ENCODE assay signal across 26 cellular contexts in the genomic region with DNA sequence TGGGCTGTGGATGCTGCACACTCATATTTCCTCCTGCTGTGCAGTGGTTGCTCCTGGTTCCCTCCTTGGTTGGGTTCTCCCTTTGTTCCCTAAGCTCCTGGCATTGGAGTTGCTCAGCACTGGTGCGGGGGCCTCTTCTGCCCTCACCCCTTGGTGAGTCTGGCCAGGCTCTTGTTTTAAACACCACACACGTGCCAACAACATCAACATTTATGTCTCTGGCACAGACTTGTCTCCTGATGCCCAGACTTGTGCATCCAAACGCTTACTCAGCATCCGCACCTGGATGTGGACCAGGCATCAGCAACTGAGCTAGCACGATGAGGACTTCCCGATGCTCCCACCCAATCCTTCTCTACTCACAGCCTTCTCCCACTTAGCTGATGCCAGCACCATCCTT.
"Had no signal": no experiment of that assay in that cellular context is flagged by ENCODE, and none has a peak within 500 bp of the region (broad histone marks: within the 10 kb centered on the region; RNA-seq: fewer than 3 reads in every experiment).

No MANE protein-coding gene starts in this region.

- H3K36me3 ChIP-seq: esophagus squamous epithelium, heart right ventricle, lower lobe of right lung, pancreas, thoracic aorta, tibial nerve, upper lobe of left lung had no signal

- H3K4me3 ChIP-seq: esophagus squamous epithelium, heart right ventricle, lower lobe of right lung, pancreas, thoracic aorta, tibial nerve, upper lobe of left lung had no signal

- DNase-seq: cortex of kidney; effector memory CD8-positive, alpha-beta T cell; erythroblast; esophagus squamous epithelium; foreskin melanocyte; glutamatergic neuron; heart right ventricle; hypothalamus; immature natural killer cell; islet precursor cell; left ventricle myocardium superior; lower lobe of right lung; natural killer cell; occipital lobe; pancreas; retina; stimulated activated CD4-positive, alpha-beta T cell treated with anti-CD3 and anti-CD28 coated beads, Interleukin-2, amount 100 ng/mL, for 24 hours; stimulated activated CD4-positive, alpha-beta T cell treated with anti-CD3 and anti-CD28 coated beads, Interleukin-4, amount 100 ng/mL, for 24 hours; stimulated activated naive CD8-positive, alpha-beta T cell treated with anti-CD3 and anti-CD28 coated beads, Interleukin-15, Interleukin-2, amounts not matched to agents 100 U/mL and 50 U/mL, for 24 hours; upper lobe of left lung had no signal

- H3K36me3 Mint-ChIP-seq: natural killer cell; stimulated activated memory B cell treated with anti-CD40 and anti-IgM and Interleukin-4, amounts not matched to agents 10 μg/mL and 1 μg/mL and 100 μg/mL, for 72 hours had no signal

- H3K9me3 Mint-ChIP-seq: stimulated activated memory B cell treated with anti-CD40 and anti-IgM and Interleukin-4, amounts not matched to agents 10 μg/mL and 1 μg/mL and 100 μg/mL, for 72 hours had no signal

- H3K27me3 ChIP-seq: pancreas, tibial nerve, upper lobe of left lung had no signal

- H3K27ac ChIP-seq: esophagus squamous epithelium, heart right ventricle, lower lobe of right lung, pancreas, thoracic aorta, tibial nerve, upper lobe of left lung had no signal

- FAIRE-seq: endometrium, pancreas, urothelium cell line had no signal

- H3K4me1 ChIP-seq: heart right ventricle, lower lobe of right lung, pancreas, tibial nerve, upper lobe of left lung had no signal

- H3K4me1 Mint-ChIP-seq: immature natural killer cell; stimulated activated memory B cell treated with anti-CD40 and anti-IgM and Interleukin-4, amounts not matched to agents 10 μg/mL and 1 μg/mL and 100 μg/mL, for 72 hours had no signal

- H3K9me3 ChIP-seq: esophagus squamous epithelium, heart right ventricle, lower lobe of right lung, pancreas, thoracic aorta, tibial nerve, upper lobe of left lung had no signal

- H3K27ac Mint-ChIP-seq: effector memory CD8-positive, alpha-beta T cell; immature natural killer cell; natural killer cell; stimulated activated memory B cell treated with anti-CD40 and anti-IgM and Interleukin-4, amounts not matched to agents 10 μg/mL and 1 μg/mL and 100 μg/mL, for 72 hours had no signal

- ATAC-seq: effector memory CD8-positive, alpha-beta T cell; heart right ventricle; left ventricle myocardium superior; lower lobe of right lung; natural killer cell; pancreas; sciatic nerve; stimulated activated memory B cell treated with anti-CD40 and anti-IgM and Interleukin-4, amounts not matched to agents 10 μg/mL and 1 μg/mL and 100 μg/mL, for 72 hours; stimulated activated naive CD8-positive, alpha-beta T cell treated with anti-CD3 and anti-CD28 coated beads, Interleukin-15, Interleukin-2, amounts not matched to agents 100 U/mL and 50 U/mL, for 24 hours had no signal

- H3K4me3 Mint-ChIP-seq: effector memory CD8-positive, alpha-beta T cell; immature natural killer cell; natural killer cell; stimulated activated memory B cell treated with anti-CD40 and anti-IgM and Interleukin-4, amounts not matched to agents 10 μg/mL and 1 μg/mL and 100 μg/mL, for 72 hours had no signal
